Comparison of ENCODE assay signal across 23 cellular contexts in the genomic region with DNA sequence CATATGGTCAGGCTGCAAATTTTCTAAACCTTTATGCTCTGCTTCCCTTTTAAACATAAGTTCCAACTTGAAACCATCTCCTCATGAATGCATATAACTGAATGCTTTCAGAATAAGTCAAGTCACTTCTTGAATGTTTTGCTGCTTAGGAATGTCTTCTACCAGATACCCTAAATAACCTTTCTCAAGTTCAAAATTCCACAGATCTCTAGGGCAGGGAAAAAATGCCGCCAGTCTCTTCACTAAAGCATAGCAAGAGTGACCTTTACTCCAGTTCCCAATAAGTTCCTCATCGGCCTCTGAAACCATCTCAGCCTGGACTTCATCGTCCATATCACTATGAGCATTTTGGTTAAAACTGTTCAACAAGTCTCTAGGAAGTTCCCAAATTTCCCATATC.
"Had no signal": no experiment of that assay in that cellular context is flagged by ENCODE, and none has a peak within 500 bp of the region (broad histone marks: within the 10 kb centered on the region; RNA-seq: fewer than 3 reads in every experiment).

No MANE protein-coding gene starts in this region.

- H3K36me3 ChIP-seq: SJSA1 had no signal

- H3K4me1 Mint-ChIP-seq: IgD-negative memory B cell had no signal

- ATAC-seq: HepG2, K562 had no signal

- H3K4me3 ChIP-seq: K562, SJSA1, SK-N-MC had no signal

- DNase-seq: Kasumi-1, MM.1S, NCI-H1092 treated with DMSO at 0.1 percent for 48 hours, NCI-H1436, NCI-H187, NCI-H2029, NCI-H2081 treated with DMSO at 0.1 percent for 48 hours, NCI-H2171, NCI-H226, NCI-H446, NCI-H510A, NCI-H524 treated with DMSO at 0.1 percent for 48 hours, NCI-H69, NCI-H774, Right ventricle myocardium superior, RPMI8226, SIG-M5 had no signal

- H3K4me3 Mint-ChIP-seq: IgD-negative memory B cell had no signal

- H3K27me3 ChIP-seq: SJSA1 had no signal

- H3K27ac ChIP-seq: KMS-11, SJSA1, SK-N-MC had no signal

- H3K4me2 ChIP-seq: KMS-11 had no signal

- H3K4me1 ChIP-seq: SJSA1 had no signal

- H3K9ac ChIP-seq: KMS-11 had no signal

- H3K27me3 Mint-ChIP-seq: IgD-negative memory B cell had no signal
